4 cellular contexts compared by ENCODE assay signal in genomic region chr11:67041602-67042001, GRCh38.
"Had no signal": no experiment of that assay in that cellular context is flagged by ENCODE, and none has a peak within 500 bp of the region (broad histone marks: within the 10 kb centered on the region; RNA-seq: fewer than 3 reads in every experiment).

No MANE protein-coding gene starts in this region.

- H3K4me2 ChIP-seq: GM23338 had no signal

- ATAC-seq: GM23338 had no signal

- DNase-seq: H9, HCEC 1CT, IMR-90 had no signal

- H2AFZ ChIP-seq: GM23338 had no signal

- H3K4me3 ChIP-seq: GM23338 had no signal
